10 cellular contexts compared by ENCODE assay signal in the genomic region with DNA sequence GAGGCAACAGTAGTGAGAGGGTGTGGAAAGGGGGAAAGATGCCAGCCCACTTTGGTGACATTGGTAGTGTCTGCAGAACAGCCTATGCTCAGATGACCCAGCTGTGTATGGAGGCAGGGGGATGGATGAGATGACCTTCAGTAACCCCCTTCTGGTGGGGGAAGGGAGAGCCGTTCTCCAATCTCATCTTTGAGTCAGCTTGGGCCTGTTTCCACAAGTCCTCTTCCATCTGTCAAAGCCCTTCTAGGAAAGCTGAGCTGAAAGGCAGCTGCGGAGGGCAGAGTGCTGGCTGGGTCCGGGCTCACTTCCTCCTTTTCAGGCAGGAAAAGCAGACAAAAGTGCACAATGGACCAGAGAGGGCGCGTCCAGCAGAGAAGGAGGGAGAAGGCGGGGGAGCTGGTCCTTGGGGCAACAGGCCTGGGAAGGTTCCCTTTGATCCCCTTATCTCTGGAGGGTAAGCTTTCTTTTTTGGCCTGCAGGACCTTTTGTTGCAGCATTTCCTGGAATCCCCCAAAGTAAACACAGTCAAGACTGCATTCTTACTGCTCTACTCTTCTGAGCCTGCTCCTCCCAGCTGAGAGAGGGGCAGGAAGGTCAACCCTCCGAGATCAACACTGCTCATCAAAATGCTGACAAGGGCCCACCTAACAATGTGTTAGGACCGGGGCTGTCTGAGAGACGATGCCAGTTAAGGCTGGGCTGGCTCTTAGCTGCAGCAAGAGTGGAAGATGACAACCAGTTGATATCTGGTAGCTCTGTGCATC. TPM values are rescaled to one million over a fixed set of nuclear protein-coding genes. Genes with fewer than 3 reads are reported as not detected.
DNase-seq lines count a peak whose midpoint lies in the region; ATAC-seq and TF ChIP-seq lines count a peak whose summit lies in the region.
"Had no signal": no experiment of that assay in that cellular context is flagged by ENCODE, and none has a peak within 500 bp of the region (broad histone marks: within the 10 kb centered on the region; RNA-seq: fewer than 3 reads in every experiment).

No MANE protein-coding gene starts in this region.

- TF ChIP-seq POLR2A in breast epithelium (IDR thresholded peaks at IDR 0.05) = no peak

- no peak for ATAC-seq in effector memory CD8-positive, alpha-beta T cell (replicated peaks)
- ATAC-seq in HG03457 (IDR thresholded peaks at IDR 0.05; ENCODE audit: unreplicated experiment) (no peak), GM18520 (IDR thresholded peaks at IDR 0.05; ENCODE audit: unreplicated experiment) (no peak)

- H3K27me3 Mint-ChIP-seq in MCF 10A (ENCODE audit: insufficient read depth, unreplicated experiment) (no peaks in the 10 kb centered on the region), mesothelial cell of epicardium (ENCODE audit: low read depth) (peaks cover 41% of the 10 kb centered on the region)
- peaks cover 35 to 70% of the 10 kb centered on the region in 2 donors for H3K27me3 Mint-ChIP-seq in effector memory CD8-positive, alpha-beta T cell

- 1% methylated on average over 9 of the region's 9 CpGs for WGBS in ectodermal cell, 2 experiments

- POLR2A ChIA-PET in MCF 10A (lab: Yijun Ruan, JAX) = interaction anchor here (0.7 to 4.5 kb wide), 8 partner anchors 12 to 364 kb away, joined by 3 to 54 read pairs (median 12); a partner anchor contains a TSS

- intact Hi-C loops in MCF 10A (cut with micrococcal nuclease) (no loop called here), breast epithelium (cut with DNase I; ENCODE audit: low total_unique reads) (no loop called here)

- H3K9me3 Mint-ChIP-seq in MCF 10A (ENCODE audit: unreplicated experiment) (no peaks in the 10 kb centered on the region), mesothelial cell of epicardium (no peaks in the 10 kb centered on the region)
- H3K9me3 Mint-ChIP-seq in effector memory CD8-positive, alpha-beta T cell = no peaks in the 10 kb centered on the region
- H3K9me3 Mint-ChIP-seq: memory B cell had no signal

- CTCF ChIA-PET in MCF 10A (lab: Yijun Ruan, JAX) = interaction anchor here (0.6 to 1.2 kb wide), 4 partner anchors 38 to 480 kb away, joined by 3 to 5 read pairs (median 3); no protein-coding TSS in a partner anchor

- H3K27ac Mint-ChIP-seq in MCF 10A (ENCODE audit: low read depth, unreplicated experiment) (no peak overlapping the region), mesothelial cell of epicardium (no peak overlapping the region)
- no peak overlapping the region for H3K27ac Mint-ChIP-seq in effector memory CD8-positive, alpha-beta T cell
- H3K27ac Mint-ChIP-seq: memory B cell had no signal

- H3K4me1 Mint-ChIP-seq in MCF 10A (ENCODE audit: insufficient read depth, unreplicated experiment) (peaks cover 27% of the 10 kb centered on the region), mesothelial cell of epicardium (peaks cover 43% of the 10 kb centered on the region)
- peaks cover 0 to 2% of the 10 kb centered on the region in 2 donors for H3K4me1 Mint-ChIP-seq in effector memory CD8-positive, alpha-beta T cell (ENCODE audit: low read depth in 2 of 2)
- H3K4me1 Mint-ChIP-seq: memory B cell had no signal

- peak overlapping the region in 1 of 3 donors; percentile 63 for H3K4me3 ChIP-seq in breast epithelium
- H3K4me3 ChIP-seq in ectodermal cell (ENCODE audit: insufficient read depth, low read depth, low read length) = no peak overlapping the region

- H3K4me1 ChIP-seq in breast epithelium = peaks cover 0 to 5% of the 10 kb centered on the region in 2 donors
- peaks cover 41% of the 10 kb centered on the region for H3K4me1 ChIP-seq in ectodermal cell (ENCODE audit: control insufficient read depth, insufficient read depth, low read length)

- no TSS peak for BruUV-seq in MCF 10A (replicated peaks; lab: Mats Ljungman, UMichigan)

- TF ChIP-seq CTCF in MCF 10A (IDR thresholded peaks at IDR 0.05; ENCODE audit: unreplicated experiment) (no peak), breast epithelium (IDR thresholded peaks at IDR 0.05) (no peak), mesothelial cell of epicardium (IDR thresholded peaks at IDR 0.05; ENCODE audit: unreplicated experiment) (no peak)

- H3K27me3 ChIP-seq in breast epithelium = no peaks in the 10 kb centered on the region
- H3K27me3 ChIP-seq in ectodermal cell (ENCODE audit: control insufficient read depth, insufficient read depth, low read length, poor library complexity, severe bottlenecking) = peaks cover 90% of the 10 kb centered on the region

- H3K4me3 Mint-ChIP-seq in MCF 10A (ENCODE audit: unreplicated experiment) = no peak overlapping the region
- peak overlapping the region; percentile 57 for H3K4me3 Mint-ChIP-seq in mesothelial cell of epicardium
- H3K4me3 Mint-ChIP-seq in effector memory CD8-positive, alpha-beta T cell = no peak overlapping the region
- H3K4me3 Mint-ChIP-seq: memory B cell had no signal

- H3K27ac ChIP-seq in breast epithelium (peak overlapping the region in 1 of 2 donors; percentile 78), ectodermal cell (ENCODE audit: insufficient read depth, low read depth, low read length, poor library complexity, severe bottlenecking) (peak overlapping the region; percentile 56)

- H3K9me3 ChIP-seq in breast epithelium (no peaks in the 10 kb centered on the region), ectodermal cell (ENCODE audit: control insufficient read depth, low read length) (no peaks in the 10 kb centered on the region)

- H3K36me3 Mint-ChIP-seq in MCF 10A (ENCODE audit: insufficient read depth, unreplicated experiment) (no peaks in the 10 kb centered on the region), mesothelial cell of epicardium (no peaks in the 10 kb centered on the region)
- H3K36me3 Mint-ChIP-seq in effector memory CD8-positive, alpha-beta T cell (ENCODE audit: insufficient read depth) = no peaks in the 10 kb centered on the region
- H3K36me3 Mint-ChIP-seq: memory B cell had no signal

- peak; percentile 77 for DNase-seq in MCF 10A (ENCODE audit: unreplicated experiment)
- DNase-seq in breast epithelium (ENCODE audit: low spot score in 2 of 2) = no peak
- DNase-seq in mesothelial cell of epicardium (ENCODE audit: low spot score in 2 of 2, unreplicated experiment in 2 of 2) = no peak
- no peak for DNase-seq in effector memory CD8-positive, alpha-beta T cell
- no peak for DNase-seq in HK-2 (ENCODE audit: unreplicated experiment)
- DNase-seq: activated CD4-positive, alpha-beta T cell treated with anti-CD3 and anti-CD28 coated beads, Interleukin-2, amount 50 U/mL, for 4 hours had no signal

- H3K36me3 ChIP-seq in breast epithelium = no peaks in the 10 kb centered on the region
- no peaks in the 10 kb centered on the region for H3K36me3 ChIP-seq in ectodermal cell (ENCODE audit: control insufficient read depth, insufficient read depth, low read length)

RNA-seq across cellular contexts. Expression of a gene that starts 1.2 kb away (rescaled TPM):
- total RNA-seq in MCF 10A (2022) (not detected in 2 replicates), breast epithelium (10 to 100 TPM in 2 of 3 donors, 1 to 10 TPM in 1; 8.3 to 17.1 (median 11.1) TPM), mesothelial cell of epicardium (2.0 to 3.3 TPM (median 2.7 TPM) in 3 replicates)
- 0.28 TPM for polyA plus RNA-seq in ectodermal cell (2013, experiment 1 of 4)
- 1.3 TPM for polyA plus RNA-seq in ectodermal cell (2013, experiment 2 of 4)
- 1.3 TPM for polyA plus RNA-seq in ectodermal cell (2013, experiment 3 of 4)
- polyA plus RNA-seq in ectodermal cell (2013, experiment 4 of 4) = 0.65 TPM

RNA-seq across cellular contexts. Expression of a gene that starts 28.6 kb away (rescaled TPM):
- total RNA-seq in MCF 10A (2022) (7.3 and 8.1 TPM in 2 replicates), breast epithelium (10 to 100 TPM in 1 of 3 donors, 1 to 10 TPM in 2; 3.6 to 10.9 (median 7.6) TPM), mesothelial cell of epicardium (58.0 to 59.9 TPM (median 58.3 TPM) in 3 replicates)
- 42.5 TPM for polyA plus RNA-seq in ectodermal cell (2013, experiment 1 of 4)
- 48.6 TPM for polyA plus RNA-seq in ectodermal cell (2013, experiment 2 of 4)
- polyA plus RNA-seq in ectodermal cell (2013, experiment 3 of 4) = 60.3 TPM
- polyA plus RNA-seq in ectodermal cell (2013, experiment 4 of 4) = 64.8 TPM
